19 cellular contexts compared by ENCODE assay signal in genomic region chr4:185099024-185099682, GRCh38.
"Had no signal": no experiment of that assay in that cellular context is flagged by ENCODE, and none has a peak within 500 bp of the region (broad histone marks: within the 10 kb centered on the region; RNA-seq: fewer than 3 reads in every experiment).

No MANE protein-coding gene starts in this region.

- H3K4me1 ChIP-seq: body of pancreas, lower lobe of right lung, testis, uterus had no signal

- H3K9me3 ChIP-seq: body of pancreas, lower lobe of right lung, testis, uterus had no signal

- H3K27me3 ChIP-seq: body of pancreas, testis, uterus had no signal

- DNase-seq: activated CD4-positive, alpha-beta memory T cell treated with anti-CD3 and anti-CD28 coated beads for 36 hours; activated CD4-positive, alpha-beta T cell treated with anti-CD3 and anti-CD28 coated beads for 4 hours; activated gamma-delta T cell; activated naive CD4-positive, alpha-beta T cell treated with anti-CD3 and anti-CD28 coated beads, Interleukin-2, amount 50 U/mL, for 16 hours; activated naive CD8-positive, alpha-beta T cell treated with anti-CD3 and anti-CD28 coated beads, Interleukin-2, amount 50 U/mL, for 24 hours; body of pancreas; caudate nucleus; effector CD4-positive, alpha-beta T cell; hippocampal formation; left cardiac atrium; lower lobe of right lung; naive thymus-derived CD4-positive, alpha-beta T cell; retina; stimulated activated CD4-positive, alpha-beta T cell treated with anti-CD3 and anti-CD28 coated beads, Interleukin-2, amount 100 ng/mL, for 48 hours; stimulated activated CD8-positive, alpha-beta memory T cell treated with anti-CD3 and anti-CD28 coated beads, Interleukin-4, amount 100 ng/mL, for 48 hours; stimulated activated naive B cell treated with anti-CD40 and anti-IgM and Interleukin-4, amounts not matched to agents 10 μg/mL and 1 μg/mL and 100 μg/mL, for 72 hours; testis; trophoblast cell; uterus had no signal

- H3K27ac ChIP-seq: body of pancreas, lower lobe of right lung, testis, uterus had no signal

- H3K4me3 ChIP-seq: body of pancreas, lower lobe of right lung, testis, uterus had no signal

- H3K36me3 ChIP-seq: lower lobe of right lung, uterus had no signal
